ENCODE assay signal across 8 cellular contexts in genomic region chr17:7479389-7480192, GRCh38. TPM values are rescaled to one million over a fixed set of nuclear protein-coding genes. Genes with fewer than 3 reads are reported as not detected.
A peak's percentile ranks its signal among the peaks of the same experiment; 100 is the strongest.
DNase-seq lines count a peak whose midpoint lies in the region; ATAC-seq, FAIRE-seq and TF ChIP-seq lines count a peak whose summit lies in the region.

Gene ZBTB4 (minus strand): TSS chr17:7479631. CDS start chr17:7466801, 12,830 bp downstream.

- H3K27me3 Mint-ChIP-seq in activated naive CD8-positive, alpha-beta T cell treated with anti-CD3 and anti-CD28 coated beads, Interleukin-2, amount 10 ng/mL, durations not matched to agents 7 days and 5 days = no peaks in the 10 kb centered on the region
- no peaks in the 10 kb centered on the region for H3K27me3 Mint-ChIP-seq in osteocyte (ENCODE audit: unreplicated experiment)

- peaks cover 13% of the 10 kb centered on the region for H3K36me3 Mint-ChIP-seq in activated naive CD8-positive, alpha-beta T cell treated with anti-CD3 and anti-CD28 coated beads, Interleukin-2, amount 10 ng/mL, durations not matched to agents 7 days and 5 days
- peaks cover 4% of the 10 kb centered on the region for H3K36me3 Mint-ChIP-seq in osteocyte (ENCODE audit: unreplicated experiment)

- peak within 1 kb of the TSS; percentile 95 for H3K4me3 Mint-ChIP-seq in activated naive CD8-positive, alpha-beta T cell treated with anti-CD3 and anti-CD28 coated beads, Interleukin-2, amount 10 ng/mL, durations not matched to agents 7 days and 5 days
- H3K4me3 Mint-ChIP-seq in osteocyte (ENCODE audit: unreplicated experiment) = peak within 1 kb of the TSS; percentile 84

- POLR2A ChIA-PET in activated naive CD8-positive, alpha-beta T cell treated with anti-CD3 and anti-CD28 coated beads, Interleukin-2, amount 10 ng/mL, durations not matched to agents 7 days and 5 days (lab: Charles Lee) = interaction anchor here (0.6 to 7.4 kb wide), 25 partner anchors 7 to 918 kb away, joined by 3 to 94 read pairs (median 4); partner anchors contain the start of genes ACAP1, CHRNB1, FGF11 and FXR2

- ATAC-seq in activated naive CD8-positive, alpha-beta T cell treated with anti-CD3 and anti-CD28 coated beads, Interleukin-2, amount 10 ng/mL, durations not matched to agents 7 days and 5 days (ENCODE audit: low read depth) = peak; percentile 7
- ATAC-seq in Right ventricle myocardium superior (ENCODE audit: poor library complexity) (peak; percentile 4), HG03108 (IDR thresholded peaks at IDR 0.05; ENCODE audit: unreplicated experiment) (no peak)

- peak within 1 kb of the TSS; percentile 94 for H3K27ac Mint-ChIP-seq in activated naive CD8-positive, alpha-beta T cell treated with anti-CD3 and anti-CD28 coated beads, Interleukin-2, amount 10 ng/mL, durations not matched to agents 7 days and 5 days
- peak within 1 kb of the TSS; percentile 95 for H3K27ac Mint-ChIP-seq in osteocyte (ENCODE audit: unreplicated experiment)

- intact Hi-C loops in Right ventricle myocardium superior (cut with DNase I) = loop anchor here (5.0 kb wide), 1 partner anchor 42 kb away; the partner anchor contains the start of genes FGF11 and TMEM102

- no peak for FAIRE-seq in urothelium cell line (lab: Jason Lieb, UNC)

- peak; percentile 72 for DNase-seq in NCI-H748 (lab: John Stamatoyannopoulos, UW; ENCODE audit: unreplicated experiment)
- DNase-seq in NCI-H748 treated with DMSO at 0.1 percent for 48 hours (lab: John Stamatoyannopoulos, UW) = no peak
- peak; percentile 65 for DNase-seq in SK-N-DZ (ENCODE audit: low spot score)
- peak; percentile 82 for DNase-seq in activated naive CD8-positive, alpha-beta T cell treated with anti-CD3 and anti-CD28 coated beads, Interleukin-2, amount 10 ng/mL, durations not matched to agents 7 days and 5 days
- DNase-seq in Right ventricle myocardium superior = peak; percentile 78
- no peak for DNase-seq in osteocyte (ENCODE audit: extremely low spot score, unreplicated experiment)
- peak; percentile 54 for DNase-seq in urothelium cell line (ENCODE audit: low spot score)

- H3K4me1 Mint-ChIP-seq in activated naive CD8-positive, alpha-beta T cell treated with anti-CD3 and anti-CD28 coated beads, Interleukin-2, amount 10 ng/mL, durations not matched to agents 7 days and 5 days = peaks cover 49% of the 10 kb centered on the region
- H3K4me1 Mint-ChIP-seq in osteocyte (ENCODE audit: unreplicated experiment) = peaks cover 57% of the 10 kb centered on the region

- H3K9me3 Mint-ChIP-seq in activated naive CD8-positive, alpha-beta T cell treated with anti-CD3 and anti-CD28 coated beads, Interleukin-2, amount 10 ng/mL, durations not matched to agents 7 days and 5 days = no peaks in the 10 kb centered on the region
- H3K9me3 Mint-ChIP-seq in osteocyte (ENCODE audit: unreplicated experiment) = no peaks in the 10 kb centered on the region

- no peak for TF ChIP-seq CTCF in osteocyte (IDR thresholded peaks at IDR 0.05)

RNA-seq across cellular contexts. Expression of gene ZBTB4, which starts in this region (rescaled TPM):
- polyA plus RNA-seq in SK-N-DZ (2014; cell fraction: cytosol; rRNA removed) = 3.5 and 4.8 TPM in 2 replicates
- polyA plus RNA-seq in SK-N-DZ (2014; cell fraction: nucleus; rRNA removed) = 6.6 and 11.6 TPM in 2 replicates
- 10 to 100 TPM; 56.0 to 58.6 TPM for total RNA-seq in activated naive CD8-positive, alpha-beta T cell treated with anti-CD3 and anti-CD28 coated beads, Interleukin-2, amount 10 ng/mL, durations not matched to agents 7 days and 5 days
- total RNA-seq in Right ventricle myocardium superior (60.3 TPM), osteocyte (47.9 and 49.7 TPM in 2 replicates)

Comparison
In these comparisons a context has a peak if more than half of its experiments do, and no peak if none do; other contexts are left out.
1. DNase-seq: peak in NCI-H748 (single experiment), SK-N-DZ (single experiment), activated naive CD8-positive, alpha-beta T cell treated with anti-CD3 and anti-CD28 coated beads, Interleukin-2, amount 10 ng/mL, durations not matched to agents 7 days and 5 days (single experiment), Right ventricle myocardium superior (single experiment) and urothelium cell line (single experiment); none in NCI-H748 treated with DMSO at 0.1 percent for 48 hours (single experiment) and osteocyte (single experiment).